ENCODE assay signal across 10 cellular contexts in genomic region chr18:12254137-12254819, GRCh38. TPM values are rescaled to one million over a fixed set of nuclear protein-coding genes. Genes with fewer than 3 reads are reported as not detected.
A peak's percentile ranks its signal among the peaks of the same experiment; 100 is the strongest.
DNase-seq lines count a peak whose midpoint lies in the region; ATAC-seq and TF ChIP-seq lines count a peak whose summit lies in the region.
"Had no signal": no experiment of that assay in that cellular context is flagged by ENCODE, and none has a peak within 500 bp of the region (broad histone marks: within the 10 kb centered on the region; RNA-seq: fewer than 3 reads in every experiment).

A gene with protein sequence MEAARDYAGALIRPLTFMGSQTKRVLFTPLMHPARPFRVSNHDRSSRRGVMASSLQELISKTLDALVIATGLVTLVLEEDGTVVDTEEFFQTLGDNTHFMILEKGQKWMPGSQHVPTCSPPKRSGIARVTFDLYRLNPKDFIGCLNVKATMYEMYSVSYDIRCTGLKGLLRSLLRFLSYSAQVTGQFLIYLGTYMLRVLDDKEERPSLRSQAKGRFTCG (plus strand): TSS chr18:12254361. CDS start chr18:12254384, 23 bp downstream.

- peaks cover 0 to 7% of the 10 kb centered on the region in 2 donors for H3K27me3 ChIP-seq in uterus

- peak within 1 kb of the TSS; percentile 27 for H3K4me3 ChIP-seq in mesodermal cell (ENCODE audit: extremely low read depth, insufficient read depth, low read length, poor library complexity, severe bottlenecking)
- H3K4me3 ChIP-seq in uterus, result peak within 1 kb of the TSS; percentile 9 to 15

- no peaks in the 10 kb centered on the region for H3K9me3 ChIP-seq in mesodermal cell (ENCODE audit: control insufficient read depth, low read length)
- no peaks in the 10 kb centered on the region for H3K9me3 ChIP-seq in uterus

- DNase-seq in activated naive CD8-positive, alpha-beta T cell treated with anti-CD3 and anti-CD28 coated beads for 36 hours, result peak; percentile 12
- DNase-seq in activated naive CD8-positive, alpha-beta T cell treated with anti-CD3 and anti-CD28 coated beads, Interleukin-2, amount 50 U/mL, for 24 hours, result no peak
- no peak for DNase-seq in epithelial cell of prostate (ENCODE audit: low read depth, low spot score)
- no peak for DNase-seq in uterus
- no peak for DNase-seq in NCI-H446 treated with DMSO at 0.1 percent for 48 hours (lab: John Stamatoyannopoulos, UW)
- no peak for DNase-seq in putamen (ENCODE audit: low spot score)
- DNase-seq: activated CD4-positive, alpha-beta T cell treated with anti-CD3 and anti-CD28 coated beads for 4 hours; stimulated activated CD4-positive, alpha-beta T cell treated with anti-CD3 and anti-CD28 coated beads, Interleukin-4, amount 100 ng/mL, for 24 hours had no signal

- H3K27ac Mint-ChIP-seq in activated naive CD8-positive, alpha-beta T cell treated with anti-CD3 and anti-CD28 coated beads for 36 hours, result no peak within 1 kb of the TSS
- no peak within 1 kb of the TSS for H3K27ac Mint-ChIP-seq in activated naive CD8-positive, alpha-beta T cell treated with anti-CD3 and anti-CD28 coated beads, Interleukin-2, amount 50 U/mL, for 24 hours

- no peaks in the 10 kb centered on the region for H3K4me1 Mint-ChIP-seq in activated naive CD8-positive, alpha-beta T cell treated with anti-CD3 and anti-CD28 coated beads for 36 hours
- H3K4me1 Mint-ChIP-seq in activated naive CD8-positive, alpha-beta T cell treated with anti-CD3 and anti-CD28 coated beads, Interleukin-2, amount 50 U/mL, for 24 hours, result no peaks in the 10 kb centered on the region

- TF ChIP-seq CTCF in uterus (IDR thresholded peaks at IDR 0.05), result no peak

- WGBS in mesodermal cell (ENCODE audit: insufficient coverage in 2 of 2), 2 experiments, result 5% methylated on average over 65 of the region's 69 CpGs

- intact Hi-C loops in uterus (cut with DNase I; ENCODE audit: low total_unique reads), result no loop called here

- H3K9me3 Mint-ChIP-seq in activated naive CD8-positive, alpha-beta T cell treated with anti-CD3 and anti-CD28 coated beads for 36 hours, result no peaks in the 10 kb centered on the region
- no peaks in the 10 kb centered on the region for H3K9me3 Mint-ChIP-seq in activated naive CD8-positive, alpha-beta T cell treated with anti-CD3 and anti-CD28 coated beads, Interleukin-2, amount 50 U/mL, for 24 hours

- H3K4me1 ChIP-seq in mesodermal cell (ENCODE audit: control insufficient read depth, insufficient read depth, low read length, poor library complexity, severe bottlenecking) (peaks cover 16% of the 10 kb centered on the region), uterus (peaks cover 0 to 15% of the 10 kb centered on the region in 2 donors)

- H3K27ac ChIP-seq in epithelial cell of prostate (peak within 1 kb of the TSS; percentile 79), mesodermal cell (ENCODE audit: low read depth, low read length, severe bottlenecking) (no peak within 1 kb of the TSS), uterus (no peak within 1 kb of the TSS)

- no peak for TF ChIP-seq POLR2A in uterus (IDR thresholded peaks at IDR 0.05)

- no peak within 1 kb of the TSS for H3K4me3 Mint-ChIP-seq in activated naive CD8-positive, alpha-beta T cell treated with anti-CD3 and anti-CD28 coated beads for 36 hours
- no peak within 1 kb of the TSS for H3K4me3 Mint-ChIP-seq in activated naive CD8-positive, alpha-beta T cell treated with anti-CD3 and anti-CD28 coated beads, Interleukin-2, amount 50 U/mL, for 24 hours

- no peak for ATAC-seq in activated naive CD8-positive, alpha-beta T cell treated with anti-CD3 and anti-CD28 coated beads, Interleukin-2, amount 50 U/mL, for 24 hours
- ATAC-seq in HG03565 (IDR thresholded peaks at IDR 0.05; ENCODE audit: unreplicated experiment), result no peak

- peaks cover 69% of the 10 kb centered on the region for H3K27me3 Mint-ChIP-seq in activated naive CD8-positive, alpha-beta T cell treated with anti-CD3 and anti-CD28 coated beads for 36 hours
- peaks cover 52% of the 10 kb centered on the region for H3K27me3 Mint-ChIP-seq in activated naive CD8-positive, alpha-beta T cell treated with anti-CD3 and anti-CD28 coated beads, Interleukin-2, amount 50 U/mL, for 24 hours

- H3K36me3 ChIP-seq in mesodermal cell (ENCODE audit: control insufficient read depth, insufficient read depth, low read length) (no peaks in the 10 kb centered on the region), uterus (no peaks in the 10 kb centered on the region)

- H3K36me3 Mint-ChIP-seq in activated naive CD8-positive, alpha-beta T cell treated with anti-CD3 and anti-CD28 coated beads for 36 hours, result no peaks in the 10 kb centered on the region
- H3K36me3 Mint-ChIP-seq in activated naive CD8-positive, alpha-beta T cell treated with anti-CD3 and anti-CD28 coated beads, Interleukin-2, amount 50 U/mL, for 24 hours (ENCODE audit: low read depth), result no peaks in the 10 kb centered on the region

RNA-seq across cellular contexts. Expression of the gene that starts here (rescaled TPM):
- not detected for total RNA-seq in activated naive CD8-positive, alpha-beta T cell treated with anti-CD3 and anti-CD28 coated beads for 36 hours
- not detected for polyA plus RNA-seq in mesodermal cell (2013, experiment 1 of 2)
- not detected for polyA plus RNA-seq in mesodermal cell (2013, experiment 2 of 2)
- total RNA-seq in uterus, result not detected

Comparison
In these comparisons a context has a peak if more than half of its experiments do, and no peak if none do; other contexts are left out.
1. Peak in DNase-seq in activated naive CD8-positive, alpha-beta T cell treated with anti-CD3 and anti-CD28 coated beads for 36 hours; RNA of the gene not detected or under 1 TPM.